Comparison of ENCODE assay signal across 8 cellular contexts in the genomic region with DNA sequence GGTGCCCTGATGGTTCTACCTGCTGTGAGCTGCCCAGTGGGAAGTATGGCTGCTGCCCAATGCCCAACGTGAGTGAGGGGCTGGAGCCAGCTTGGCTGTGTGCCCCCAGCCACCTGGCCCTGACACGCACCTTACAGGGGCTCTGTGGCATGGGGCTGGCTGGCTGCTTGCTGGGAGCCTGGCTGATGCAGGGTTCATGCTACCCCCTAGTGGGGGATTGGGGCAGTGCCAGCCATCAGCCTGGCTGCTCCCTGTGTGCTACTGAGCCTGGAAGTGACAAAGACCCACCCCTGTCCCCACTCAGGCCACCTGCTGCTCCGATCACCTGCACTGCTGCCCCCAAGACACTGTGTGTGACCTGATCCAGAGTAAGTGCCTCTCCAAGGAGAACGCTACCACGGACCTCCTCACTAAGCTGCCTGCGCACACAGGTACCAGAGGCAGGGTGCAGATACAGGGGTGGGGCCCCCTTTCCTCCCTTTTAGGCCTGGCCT. TPM values are rescaled to one million over a fixed set of nuclear protein-coding genes. Genes with fewer than 3 reads are reported as not detected.
DNase-seq lines count a peak whose midpoint lies in the region; ATAC-seq and TF ChIP-seq lines count a peak whose summit lies in the region.

No MANE protein-coding gene starts in this region.

- H3K9ac ChIP-seq in HCT116 (ENCODE audit: low read length) = no peak overlapping the region

- H3K27me3 Mint-ChIP-seq in CD14-positive monocyte (ENCODE audit: low read depth in 3 of 3) (peaks cover 5 to 18% (median 5%) of the 10 kb centered on the region in 3 donors), progenitor cell of endocrine pancreas (peaks cover 7% of the 10 kb centered on the region)

- peak; percentile 87 for TF ChIP-seq RAD21 in HCT116 (IDR thresholded peaks at IDR 0.05; ENCODE audit: low read depth)

- H3K36me3 Mint-ChIP-seq in CD14-positive monocyte (peaks cover 49 to 57% of the 10 kb centered on the region in 2 donors), progenitor cell of endocrine pancreas (ENCODE audit: insufficient read depth) (peaks cover 9% of the 10 kb centered on the region)

- no peak overlapping the region for H3K4me2 ChIP-seq in HCT116 (ENCODE audit: low read length)

- H3K4me3 Mint-ChIP-seq in CD14-positive monocyte (no peak overlapping the region), progenitor cell of endocrine pancreas (ENCODE audit: low read depth) (no peak overlapping the region)

- TF ChIP-seq CTCF in CD14-positive monocyte (IDR thresholded peaks at IDR 0.05) = peak; percentile 89
- TF ChIP-seq CTCF in HCT116 (IDR thresholded peaks at IDR 0.05 in 2 of 3, conservative IDR thresholded peaks at IDR 0.05 in 1 of 3; ENCODE audit: borderline replicate concordance in 1 of 3, insufficient read depth in 1 of 3, low read depth in 2 of 3, low read length in 2 of 3) = peak; percentile 75 to 91 (median 84)
- peak; percentile 80 for TF ChIP-seq CTCF in RWPE2 (IDR thresholded peaks at IDR 0.05; ENCODE audit: poor library complexity, severe bottlenecking)
- TF ChIP-seq CTCF in progenitor cell of endocrine pancreas (IDR thresholded peaks at IDR 0.05; ENCODE audit: unreplicated experiment) = peak; percentile 86

- H3K27me3 ChIP-seq in HCT116 (ENCODE audit: insufficient read depth, low read length) (no peaks in the 10 kb centered on the region), RWPE2 (ENCODE audit: insufficient read depth, poor library complexity, severe bottlenecking) (no peaks in the 10 kb centered on the region)

- peak; percentile 91 for ATAC-seq in HCT116
- ATAC-seq in RWPE2 (ENCODE audit: low read depth) = peak; percentile 52
- no peak for ATAC-seq in GM18861 (IDR thresholded peaks at IDR 0.05; ENCODE audit: unreplicated experiment)
- ATAC-seq in GM21360 (IDR thresholded peaks at IDR 0.05; ENCODE audit: unreplicated experiment) = no peak

- BruUV-seq in HCT116 (replicated peaks; lab: Mats Ljungman, UMichigan) = no TSS peak

- H4K20me1 ChIP-seq in HCT116 (ENCODE audit: insufficient read depth) = no peaks in the 10 kb centered on the region

- RAD21 ChIA-PET in HCT116 (lab: Charles Lee; ENCODE audit: low non-redundant PET in 1 of 2, low total read pairs in 2 of 2, uncharacterized antibody in 2 of 2, unreplicated experiment in 2 of 2) = no interaction called here

- H3K79me2 ChIP-seq in HCT116 (ENCODE audit: insufficient read depth, low read length) = no peaks in the 10 kb centered on the region

- H3K4me3 ChIP-seq in HCT116 (replicated peaks in 1 of 2; ENCODE audit: low read depth in 1 of 2, low read length in 2 of 2) (no peak overlapping the region), RWPE2 (ENCODE audit: severe bottlenecking) (no peak overlapping the region)

- H2AFZ ChIP-seq in HCT116 (ENCODE audit: low read depth, low read length, poor library complexity, severe bottlenecking) = no peak overlapping the region

- peaks cover 0 to 4% (median 0%) of the 10 kb centered on the region in 7 donors for H3K9me3 Mint-ChIP-seq in CD14-positive monocyte
- H3K9me3 Mint-ChIP-seq in progenitor cell of endocrine pancreas (ENCODE audit: low read depth) = no peaks in the 10 kb centered on the region

- POLR2A ChIA-PET in HCT116 (lab: Charles Lee) = no interaction called here

- peaks cover 0 to 4% of the 10 kb centered on the region in 2 experiments; a peak in 1 of 4 replicates for H3K36me3 ChIP-seq in HCT116 (ENCODE audit: control insufficient read depth in 1 of 2, insufficient read depth in 2 of 2, low read length in 2 of 2)
- peaks cover 24% of the 10 kb centered on the region; the same call in 1 of the 2 replicates for H3K36me3 ChIP-seq in RWPE2 (ENCODE audit: low read depth)

- H3K27ac Mint-ChIP-seq in CD14-positive monocyte (peak overlapping the region in 2 of 7 donors; percentile 55 to 82), progenitor cell of endocrine pancreas (no peak overlapping the region)

- H3K9me3 ChIP-seq in HCT116 (ENCODE audit: control insufficient read depth in 1 of 2, insufficient read depth in 1 of 2, low read depth in 1 of 2, low read length in 2 of 2) = no peaks in the 10 kb centered on the region
- no peaks in the 10 kb centered on the region for H3K9me3 ChIP-seq in RWPE2 (ENCODE audit: severe bottlenecking)

- no peak overlapping the region for H3K27ac ChIP-seq in HCT116 (ENCODE audit: low read depth, low read length)
- no peak overlapping the region for H3K27ac ChIP-seq in RWPE2 (ENCODE audit: poor library complexity, severe bottlenecking)

- CTCF ChIA-PET in HCT116 (lab: Charles Lee) = interaction anchor here (0.5 to 2.3 kb wide), 7 partner anchors 10 to 183 kb away, joined by 3 to 13 read pairs (median 4); no protein-coding TSS in a partner anchor

- H3K9me2 ChIP-seq in HCT116 (ENCODE audit: insufficient read depth) = no peaks in the 10 kb centered on the region

- intact Hi-C loops in CD14-positive monocyte (cut with micrococcal nuclease) = loop anchor here in 1 of 2 donors (2.0 to 5.0 kb wide), 2 partner anchors 33 to 140 kb away; no protein-coding TSS in a partner anchor
- intact Hi-C loops in HCT116 (cut with micrococcal nuclease) = no loop called here

- H3K4me1 Mint-ChIP-seq in CD14-positive monocyte = peaks cover 54% of the 10 kb centered on the region
- no peaks in the 10 kb centered on the region for H3K4me1 Mint-ChIP-seq in progenitor cell of endocrine pancreas (ENCODE audit: low read depth)

- DNase-seq in CD14-positive monocyte (ENCODE audit: low spot score) (peak; percentile 60), HCT116 (ENCODE audit: low read depth, low spot score) (no peak), RWPE2 (ENCODE audit: low spot score) (no peak), glomerular visceral epithelial cell (ENCODE audit: extremely low spot score) (peak; percentile 64), progenitor cell of endocrine pancreas (ENCODE audit: low spot score, unreplicated experiment) (peak; percentile 70)
- DNase-seq in activated effector memory CD4-positive, alpha-beta T cell treated with anti-CD3 and anti-CD28 coated beads, Interleukin-2, amount 50 U/mL, for 16 hours = peak; percentile 89

- no peak for TF ChIP-seq POLR2A in HCT116 (IDR thresholded peaks at IDR 0.05; ENCODE audit: borderline replicate concordance, extremely low read depth, insufficient read depth, insufficient read length)

- H3K4me1 ChIP-seq in HCT116 (ENCODE audit: control insufficient read depth in 1 of 2, insufficient read depth in 2 of 2, low read length in 2 of 2) (peaks cover 4 to 7% of the 10 kb centered on the region in 2 experiments; a peak in 2 of 4 replicates), RWPE2 (ENCODE audit: insufficient read depth, poor library complexity, severe bottlenecking) (peaks cover 14% of the 10 kb centered on the region)

TF ChIP-seq in HCT116, 20 proteins besides CTCF, POLR2A, EP300 and RAD21 (continues in another document):
- TF ChIP-seq CEBPB (IDR thresholded peaks at IDR 0.05; ENCODE audit: low read depth) (no peak), EZH2phosphoT487 (IDR thresholded peaks at IDR 0.05; ENCODE audit: borderline replicate concordance) (no peak), ZNF274 (IDR thresholded peaks at IDR 0.05; ENCODE audit: low read depth, low read length) (no peak), EGR1 (IDR thresholded peaks at IDR 0.05; ENCODE audit: low read depth) (no peak), YY1 (IDR thresholded peaks at IDR 0.05; ENCODE audit: extremely low read depth, insufficient replicate concordance, low read depth, low read length) (no peak), POLR2AphosphoS5 (IDR thresholded peaks at IDR 0.05; ENCODE audit: low read depth, low read length) (no peak), TCF7L2 (IDR thresholded peaks at IDR 0.05; ENCODE audit: borderline replicate concordance, extremely low read depth, insufficient read depth, insufficient read length) (no peak), ELF1 (IDR thresholded peaks at IDR 0.05; ENCODE audit: borderline replicate concordance, low read depth) (no peak), FOSL1 (IDR thresholded peaks at IDR 0.05; ENCODE audit: low read depth) (no peak), SRF (IDR thresholded peaks at IDR 0.05; ENCODE audit: low read depth) (no peak), EZH2 (IDR thresholded peaks at IDR 0.05) (no peak), JUND (IDR thresholded peaks at IDR 0.05) (no peak), SP1 (IDR thresholded peaks at IDR 0.05; ENCODE audit: low read depth) (no peak)
- TF ChIP-seq, protein P1, sequence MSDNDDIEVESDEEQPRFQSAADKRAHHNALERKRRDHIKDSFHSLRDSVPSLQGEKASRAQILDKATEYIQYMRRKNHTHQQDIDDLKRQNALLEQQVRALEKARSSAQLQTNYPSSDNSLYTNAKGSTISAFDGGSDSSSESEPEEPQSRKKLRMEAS (IDR thresholded peaks at IDR 0.05) = no peak
- TF ChIP-seq, protein P2, sequence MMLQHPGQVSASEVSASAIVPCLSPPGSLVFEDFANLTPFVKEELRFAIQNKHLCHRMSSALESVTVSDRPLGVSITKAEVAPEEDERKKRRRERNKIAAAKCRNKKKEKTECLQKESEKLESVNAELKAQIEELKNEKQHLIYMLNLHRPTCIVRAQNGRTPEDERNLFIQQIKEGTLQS (IDR thresholded peaks at IDR 0.05) = no peak

RNA-seq across cellular contexts. Expression of gene GRN, which starts 5.7 kb away (rescaled TPM):
- polyA plus RNA-seq in CD14-positive monocyte = 1,000 to 10,000 TPM; 1,303 to 1,960 TPM
- total RNA-seq in HCT116 (2021; ENCODE audit: unreplicated experiment) (206 TPM), progenitor cell of endocrine pancreas (97.9 and 99.7 TPM in 2 replicates)
- 276 and 326 TPM in 2 replicates for polyA plus RNA-seq in HCT116 (2012)

RNA-seq across cellular contexts. Expression of gene FAM171A2, which starts 12.9 kb away (rescaled TPM):
- polyA plus RNA-seq in CD14-positive monocyte = not detected
- total RNA-seq in HCT116 (2021; ENCODE audit: unreplicated experiment) (18.0 TPM), progenitor cell of endocrine pancreas (39.9 and 42.5 TPM in 2 replicates)
- polyA plus RNA-seq in HCT116 (2012) = 12.5 and 12.7 TPM in 2 replicates

RNA-seq across cellular contexts. Expression of gene SLC25A39, which starts 26.2 kb away (rescaled TPM):
- 10 to 100 TPM; 64.0 to 64.5 TPM for polyA plus RNA-seq in CD14-positive monocyte
- total RNA-seq in HCT116 (2021; ENCODE audit: unreplicated experiment) (326 TPM), progenitor cell of endocrine pancreas (129 and 139 TPM in 2 replicates)
- 372 and 379 TPM in 2 replicates for polyA plus RNA-seq in HCT116 (2012)

RNA-seq across cellular contexts. Expression of gene ITGA2B, which starts 38.7 kb away (rescaled TPM):
- 1 to 10 TPM; 1.1 to 1.2 TPM for polyA plus RNA-seq in CD14-positive monocyte
- total RNA-seq in HCT116 (2021; ENCODE audit: unreplicated experiment) = 7.6 TPM
- polyA plus RNA-seq in HCT116 (2012) = 4.9 and 6.5 TPM in 2 replicates
- total RNA-seq in progenitor cell of endocrine pancreas = 1.2 and 2.6 TPM in 2 replicates

RNA-seq across cellular contexts. Expression of gene RUNDC3A, which starts 42.4 kb away (rescaled TPM):
- under 1 TPM in 1 of 2 donors, not detected in 1; 0.22 TPM for polyA plus RNA-seq in CD14-positive monocyte
- total RNA-seq in HCT116 (2021; ENCODE audit: unreplicated experiment) = 0.61 TPM
- polyA plus RNA-seq in HCT116 (2012) = 0.72 and 1.3 TPM in 2 replicates
- 8.4 and 9.3 TPM in 2 replicates for total RNA-seq in progenitor cell of endocrine pancreas

Comparison
In these comparisons a context has a peak if more than half of its experiments do, and no peak if none do; other contexts are left out.
1. DNase-seq: peak in CD14-positive monocyte (single experiment), activated effector memory CD4-positive, alpha-beta T cell treated with anti-CD3 and anti-CD28 coated beads, Interleukin-2, amount 50 U/mL, for 16 hours (single experiment), glomerular visceral epithelial cell (single experiment) and progenitor cell of endocrine pancreas (single experiment); none in HCT116 (single experiment) and RWPE2 (single experiment).
2. ATAC-seq: peak in HCT116 (single experiment) and RWPE2 (single experiment); none in GM18861 (single experiment) and GM21360 (single experiment).
3. Peak in every context shown above with its lines, with median percentiles within 50 percentile points of each other: CTCF ChIP-seq.